ENCODE assay signal across 16 cellular contexts in the genomic region with DNA sequence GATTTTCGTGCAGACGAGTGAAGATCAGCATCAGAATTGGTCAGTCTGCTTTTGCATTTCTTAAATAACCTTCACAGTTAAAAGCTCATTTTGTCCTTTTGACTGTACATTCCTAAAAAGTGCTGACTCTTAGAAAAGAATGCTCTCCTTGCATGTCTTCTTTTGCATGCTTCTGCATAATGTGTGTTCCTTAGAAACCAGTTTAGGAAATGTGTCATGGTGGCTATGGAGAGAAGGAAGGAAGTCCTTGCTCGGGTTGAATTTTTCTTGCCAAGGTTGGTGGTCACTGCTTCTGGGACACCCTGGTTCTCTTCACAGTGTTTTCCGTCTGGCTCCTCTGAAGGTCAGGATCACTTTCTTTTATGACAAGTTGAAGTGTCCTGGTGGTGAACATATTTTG. TPM values are rescaled to one million over a fixed set of nuclear protein-coding genes. Genes with fewer than 3 reads are reported as not detected.
DNase-seq lines count a peak whose midpoint lies in the region; ATAC-seq, FAIRE-seq and TF ChIP-seq lines count a peak whose summit lies in the region.
"Had no signal": no experiment of that assay in that cellular context is flagged by ENCODE, and none has a peak within 500 bp of the region (broad histone marks: within the 10 kb centered on the region; RNA-seq: fewer than 3 reads in every experiment).

No MANE protein-coding gene starts in this region.

- H3K27ac ChIP-seq in astrocyte (ENCODE audit: low read depth, low read length), result no peak overlapping the region
- H3K27ac ChIP-seq in foreskin keratinocyte, result no peak overlapping the region

- no peaks in the 10 kb centered on the region for H3K9me3 ChIP-seq in astrocyte (ENCODE audit: insufficient read depth, low read depth, low read length)
- H3K9me3 ChIP-seq: HAP-1 had no signal

- FAIRE-seq in astrocyte (lab: Jason Lieb, UNC), result peak; percentile 55
- FAIRE-seq: islet of Langerhans had no signal

- peaks cover 4% of the 10 kb centered on the region for H3K36me3 Mint-ChIP-seq in astrocyte (ENCODE audit: low read depth, unreplicated experiment)

- no peak overlapping the region for H3K4me2 ChIP-seq in astrocyte (ENCODE audit: low read length)

- DNase-seq in CD1c-positive myeloid dendritic cell (ENCODE audit: extremely low spot score) (peak; percentile 72), astrocyte (ENCODE audit: low read depth) (no peak), left ventricle myocardium superior (no peak), pulmonary artery endothelial cell (ENCODE audit: low read depth, low spot score) (peak; percentile 50), hippocampal formation (lab: John Stamatoyannopoulos, UW) (no peak), foreskin keratinocyte (no peak), NCI-H1048 (lab: John Stamatoyannopoulos, UW) (no peak)
- DNase-seq: activated CD4-positive, alpha-beta memory T cell treated with anti-CD3 and anti-CD28 coated beads, Interleukin-2, amount 10 ng/mL, durations not matched to agents 7 days and 5 days; activated gamma-delta T cell treated with Interleukin-2 at 50 U/mL for 16 hours; naive thymus-derived CD4-positive, alpha-beta T cell; NCI-H1417 treated with DMSO at 0.1 percent for 48 hours; NCI-H524; T-helper 9 cell had no signal

- H3K79me2 ChIP-seq in astrocyte (ENCODE audit: insufficient read depth, low read length), result peaks cover 91% of the 10 kb centered on the region

- intact Hi-C loops in left ventricle myocardium superior (cut with micrococcal nuclease), result no loop called here

- H3K9me3 Mint-ChIP-seq in astrocyte (ENCODE audit: unreplicated experiment), result no peaks in the 10 kb centered on the region
- H3K9me3 Mint-ChIP-seq: activated CD4-positive, alpha-beta memory T cell treated with anti-CD3 and anti-CD28 coated beads, Interleukin-2, amount 10 ng/mL, durations not matched to agents 7 days and 5 days; naive thymus-derived CD4-positive, alpha-beta T cell had no signal

- TF ChIP-seq CTCF in astrocyte (IDR thresholded peaks at IDR 0.05; ENCODE audit: insufficient read depth, low read depth, low read length) (no peak), foreskin keratinocyte (conservative IDR thresholded peaks at IDR 0.05) (no peak)

- H3K4me3 ChIP-seq in astrocyte (ENCODE audit: insufficient read depth, low read depth, low read length), result no peak overlapping the region
- H3K4me3 ChIP-seq: HAP-1 had no signal

- H3K4me1 Mint-ChIP-seq in astrocyte (ENCODE audit: low read depth, unreplicated experiment), result peaks cover 22% of the 10 kb centered on the region

- H3K4me1 ChIP-seq in astrocyte (ENCODE audit: insufficient read depth, low read length), result no peaks in the 10 kb centered on the region
- no peaks in the 10 kb centered on the region for H3K4me1 ChIP-seq in foreskin keratinocyte

- H3K9ac ChIP-seq in astrocyte (ENCODE audit: low read length), result no peak overlapping the region

- no peak overlapping the region for H2AFZ ChIP-seq in astrocyte (ENCODE audit: low read depth, low read length)

- H3K27me3 Mint-ChIP-seq in astrocyte (ENCODE audit: low read depth, unreplicated experiment), result no peaks in the 10 kb centered on the region
- H3K27me3 Mint-ChIP-seq: activated CD4-positive, alpha-beta memory T cell treated with anti-CD3 and anti-CD28 coated beads, Interleukin-2, amount 10 ng/mL, durations not matched to agents 7 days and 5 days; naive thymus-derived CD4-positive, alpha-beta T cell had no signal

- H4K20me1 ChIP-seq in astrocyte (ENCODE audit: insufficient read depth, low read length), result peaks cover 90% of the 10 kb centered on the region

- H3K36me3 ChIP-seq in astrocyte (ENCODE audit: insufficient read depth, low read length), result no peaks in the 10 kb centered on the region

- no peak overlapping the region for H3K4me3 Mint-ChIP-seq in astrocyte (ENCODE audit: unreplicated experiment)
- H3K4me3 Mint-ChIP-seq: activated CD4-positive, alpha-beta memory T cell treated with anti-CD3 and anti-CD28 coated beads, Interleukin-2, amount 10 ng/mL, durations not matched to agents 7 days and 5 days had no signal

- peak overlapping the region; percentile 42 for H3K27ac Mint-ChIP-seq in astrocyte (ENCODE audit: unreplicated experiment)
- H3K27ac Mint-ChIP-seq: activated CD4-positive, alpha-beta memory T cell treated with anti-CD3 and anti-CD28 coated beads, Interleukin-2, amount 10 ng/mL, durations not matched to agents 7 days and 5 days had no signal

- H3K27me3 ChIP-seq in astrocyte (ENCODE audit: insufficient read depth, low read length) (no peaks in the 10 kb centered on the region), foreskin keratinocyte (no peaks in the 10 kb centered on the region)

- peak; percentile 70 for ATAC-seq in left ventricle myocardium superior
- no peak for ATAC-seq in foreskin keratinocyte
- ATAC-seq in HG02840 (IDR thresholded peaks at IDR 0.05; ENCODE audit: low FRiP score, unreplicated experiment), result no peak
- ATAC-seq: naive thymus-derived CD4-positive, alpha-beta T cell had no signal

RNA-seq across cellular contexts. Expression of gene AP2A2, which starts 6.8 kb away (rescaled TPM):
- 105 and 110 TPM in 2 replicates for total RNA-seq in astrocyte
- 42.6 TPM for total RNA-seq in left ventricle myocardium superior
- total RNA-seq in pulmonary artery endothelial cell, result 26.3 and 32.5 TPM in 2 replicates
- total RNA-seq in foreskin keratinocyte, result 45.2 and 45.5 TPM in 2 replicates
- polyA plus RNA-seq in foreskin keratinocyte, result 37.2 and 40.2 TPM in 2 replicates

RNA-seq across cellular contexts. Expression of gene CHID1, which starts 21.8 kb away (rescaled TPM):
- total RNA-seq in astrocyte (72.6 and 74.6 TPM in 2 replicates), left ventricle myocardium superior (53.0 TPM), pulmonary artery endothelial cell (45.0 and 46.8 TPM in 2 replicates), foreskin keratinocyte (63.7 and 66.4 TPM in 2 replicates)
- polyA plus RNA-seq in foreskin keratinocyte, result 51.9 and 52.6 TPM in 2 replicates

Comparison
In these comparisons a context has a peak if more than half of its experiments do, and no peak if none do; other contexts are left out.
1. DNase-seq: peak in CD1c-positive myeloid dendritic cell (single experiment) and pulmonary artery endothelial cell (single experiment); none in astrocyte (single experiment), left ventricle myocardium superior (single experiment), hippocampal formation (0 of 2), foreskin keratinocyte (0 of 2) and NCI-H1048 (single experiment).